23 cellular contexts compared by ENCODE assay signal in genomic region chr16:25897677-25898076, GRCh38.
"Had no signal": no experiment of that assay in that cellular context is flagged by ENCODE, and none has a peak within 500 bp of the region (broad histone marks: within the 10 kb centered on the region; RNA-seq: fewer than 3 reads in every experiment).

No MANE protein-coding gene starts in this region.

- FAIRE-seq: astrocyte, K562, RCC 7860 had no signal

- DNase-seq: activated CD4-positive, alpha-beta memory T cell treated with anti-CD3 and anti-CD28 coated beads for 36 hours; activated CD4-positive, alpha-beta T cell treated with anti-CD3 and anti-CD28 coated beads for 48 hours; activated CD4-positive, CD25-positive, alpha-beta regulatory T cell treated with anti-CD3 and anti-CD28 coated beads, Interleukin-2, amount 50 U/mL, for 72 hours; activated CD8-positive, alpha-beta memory T cell treated with anti-CD3 and anti-CD28 coated beads for 24 hours; activated effector memory CD4-positive, alpha-beta T cell treated with anti-CD3 and anti-CD28 coated beads, Interleukin-2, amount 50 U/mL, for 16 hours; activated naive CD4-positive, alpha-beta T cell treated with anti-CD3 and anti-CD28 coated beads for 36 hours; activated T-cell treated with anti-CD3 and anti-CD28 coated beads, Interleukin-2, amount 50 U/mL, for 4 hours; amygdala; Karpas-422; NCI-H1092; NCI-H1417; NCI-H1930; NCI-H2171; NCI-H226; NCI-H526; NCI-H774; SHP77 treated with DMSO at 0.1 percent for 48 hours; T-helper 17 cell; T-helper 9 cell had no signal

- ATAC-seq: activated T-cell treated with anti-CD3 and anti-CD28 coated beads, Interleukin-2, amount 50 U/mL, for 4 hours; K562; T-helper 17 cell; WTC11 had no signal

- H3K4me3 ChIP-seq: K562 had no signal
